14 cellular contexts compared by ENCODE assay signal in genomic region chr12:57441393-57441792, GRCh38. TPM values are rescaled to one million over a fixed set of nuclear protein-coding genes. Genes with fewer than 3 reads are reported as not detected.
"Had no signal": no experiment of that assay in that cellular context is flagged by ENCODE, and none has a peak within 500 bp of the region (broad histone marks: within the 10 kb centered on the region; RNA-seq: fewer than 3 reads in every experiment).

No MANE protein-coding gene starts in this region.

RNA-seq across cellular contexts. Expression of gene INHBC, which starts 6.8 kb away (rescaled TPM):
- total RNA-seq: subcutaneous adipose tissue, suprapubic skin, temporal lobe, thoracic aorta, tibial nerve, transverse colon, upper lobe of left lung, upper lobe of right lung, ureter, urinary bladder, uterus, vagina had no signal
- polyA plus RNA-seq: stomach had no signal

RNA-seq across cellular contexts. Expression of gene INHBE, which starts 13.7 kb away (rescaled TPM):
- total RNA-seq: stomach, subcutaneous adipose tissue, temporal lobe, thoracic aorta, thyroid gland, tibial nerve, transverse colon, upper lobe of right lung, urinary bladder, uterus, vagina had no signal
- polyA plus RNA-seq: stomach had no signal
